8 cellular contexts compared by ENCODE assay signal in the genomic region with DNA sequence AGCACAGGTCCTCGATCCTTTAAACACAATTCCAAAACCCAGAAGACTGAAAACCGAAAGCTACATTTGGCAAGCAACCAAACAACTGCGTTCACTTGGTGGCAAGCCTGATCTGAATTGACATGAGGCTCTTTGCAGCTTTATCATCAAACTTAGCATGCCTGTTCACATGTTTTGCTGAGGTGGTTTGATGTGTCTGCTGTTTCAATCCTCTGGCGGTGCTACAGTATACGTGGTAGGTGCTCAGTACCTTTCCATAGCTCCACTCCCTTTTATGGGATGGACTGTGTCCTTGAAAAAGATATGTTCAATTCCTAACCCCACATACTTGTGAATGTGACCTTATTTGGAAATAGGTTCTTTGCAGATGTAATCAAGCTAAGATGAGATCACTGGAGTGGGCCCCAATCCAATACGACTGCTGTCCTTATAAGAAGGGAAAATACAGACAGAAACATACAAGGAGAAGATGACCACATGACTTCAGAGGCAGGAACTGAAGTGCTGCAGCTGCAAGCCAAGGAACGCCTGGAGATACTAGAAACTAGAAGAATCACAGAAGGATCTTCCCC. TPM values are rescaled to one million over a fixed set of nuclear protein-coding genes. Genes with fewer than 3 reads are reported as not detected.
DNase-seq lines count a peak whose midpoint lies in the region; ATAC-seq and TF ChIP-seq lines count a peak whose summit lies in the region.

No MANE protein-coding gene starts in this region.

- H3K4me3 ChIP-seq in brain microvascular endothelial cell (ENCODE audit: low read depth, low read length): no peak overlapping the region
- H3K4me3 ChIP-seq in left lung: no peak overlapping the region
- H3K4me3 ChIP-seq in aorta (ENCODE audit: low read length in 2 of 2): peak overlapping the region; percentile 36 to 94

- intact Hi-C loops in left lung (cut with DNase I) (no loop called here), aorta (cut with DNase I) (loop anchor here in 1 of 2 donors (2.0 kb wide), 1 partner anchor 34 kb away; a partner anchor contains a TSS)

- peaks cover 75% of the 10 kb centered on the region for H3K4me1 Mint-ChIP-seq in activated naive CD8-positive, alpha-beta T cell treated with anti-CD3 and anti-CD28 coated beads for 36 hours
- H3K4me1 Mint-ChIP-seq in activated naive CD8-positive, alpha-beta T cell treated with anti-CD3 and anti-CD28 coated beads, Interleukin-2, amount 50 U/mL, for 24 hours: peaks cover 85% of the 10 kb centered on the region

- H3K27me3 ChIP-seq in brain microvascular endothelial cell (replicated peaks) (no peaks in the 10 kb centered on the region), left lung (no peaks in the 10 kb centered on the region), aorta (ENCODE audit: control insufficient read depth in 1 of 2, insufficient read depth in 2 of 2, low read length in 1 of 2) (no peaks in the 10 kb centered on the region)

- H3K27ac Mint-ChIP-seq in activated naive CD8-positive, alpha-beta T cell treated with anti-CD3 and anti-CD28 coated beads for 36 hours: peak overlapping the region; percentile 48
- no peak overlapping the region for H3K27ac Mint-ChIP-seq in activated naive CD8-positive, alpha-beta T cell treated with anti-CD3 and anti-CD28 coated beads, Interleukin-2, amount 50 U/mL, for 24 hours

- H3K36me3 Mint-ChIP-seq in activated naive CD8-positive, alpha-beta T cell treated with anti-CD3 and anti-CD28 coated beads for 36 hours: peaks cover 26% of the 10 kb centered on the region
- H3K36me3 Mint-ChIP-seq in activated naive CD8-positive, alpha-beta T cell treated with anti-CD3 and anti-CD28 coated beads, Interleukin-2, amount 50 U/mL, for 24 hours (ENCODE audit: low read depth): peaks cover 16% of the 10 kb centered on the region

- H3K9me3 ChIP-seq in left lung (no peaks in the 10 kb centered on the region), aorta (ENCODE audit: control insufficient read depth, low read length) (no peaks in the 10 kb centered on the region)

- TF ChIP-seq CTCF in brain microvascular endothelial cell (IDR thresholded peaks at IDR 0.05; ENCODE audit: low read depth, low read length, missing control alignments) (no peak), left lung (IDR thresholded peaks at IDR 0.05) (no peak)

- no peak for DNase-seq in activated naive CD8-positive, alpha-beta T cell treated with anti-CD3 and anti-CD28 coated beads for 36 hours
- DNase-seq in activated naive CD8-positive, alpha-beta T cell treated with anti-CD3 and anti-CD28 coated beads, Interleukin-2, amount 50 U/mL, for 24 hours: no peak
- DNase-seq in brain microvascular endothelial cell (peak; percentile 92), left lung (peak in 1 of 2 donors; percentile 55), aorta (peak in 1 of 2 donors; percentile 81), activated gamma-delta T cell treated with Interleukin-2 at 50 U/mL for 16 hours (no peak), CD1c-positive myeloid dendritic cell (ENCODE audit: extremely low spot score) (no peak)

- in situ Hi-C loops in brain microvascular endothelial cell (cut with HindIII; ENCODE audit: low pct_ligation_motif_present, low sequenced_read_pairs): no loop called here

- peaks cover 2% of the 10 kb centered on the region for H3K9me3 Mint-ChIP-seq in activated naive CD8-positive, alpha-beta T cell treated with anti-CD3 and anti-CD28 coated beads for 36 hours
- H3K9me3 Mint-ChIP-seq in activated naive CD8-positive, alpha-beta T cell treated with anti-CD3 and anti-CD28 coated beads, Interleukin-2, amount 50 U/mL, for 24 hours: no peaks in the 10 kb centered on the region

- peak overlapping the region; percentile 13 for H3K4me3 Mint-ChIP-seq in activated naive CD8-positive, alpha-beta T cell treated with anti-CD3 and anti-CD28 coated beads for 36 hours
- no peak overlapping the region for H3K4me3 Mint-ChIP-seq in activated naive CD8-positive, alpha-beta T cell treated with anti-CD3 and anti-CD28 coated beads, Interleukin-2, amount 50 U/mL, for 24 hours

- WGBS in aorta, 2 donors: 3 to 4% methylated on average over 7 of the region's 7 CpGs

- no peaks in the 10 kb centered on the region for H3K36me3 ChIP-seq in brain microvascular endothelial cell (replicated peaks)
- H3K36me3 ChIP-seq in left lung: no peaks in the 10 kb centered on the region
- H3K36me3 ChIP-seq in aorta (ENCODE audit: control insufficient read depth in 1 of 2, insufficient read depth in 2 of 2, low read length in 1 of 2): no peaks in the 10 kb centered on the region

- peak overlapping the region; percentile 43 for H3K27ac ChIP-seq in brain microvascular endothelial cell
- H3K27ac ChIP-seq in left lung: peak overlapping the region; percentile 21 to 45
- peak overlapping the region; percentile 98 to 100 for H3K27ac ChIP-seq in aorta (ENCODE audit: low read depth in 1 of 2, low read length in 2 of 2)

- H3K27me3 Mint-ChIP-seq in activated naive CD8-positive, alpha-beta T cell treated with anti-CD3 and anti-CD28 coated beads for 36 hours: no peaks in the 10 kb centered on the region
- no peaks in the 10 kb centered on the region for H3K27me3 Mint-ChIP-seq in activated naive CD8-positive, alpha-beta T cell treated with anti-CD3 and anti-CD28 coated beads, Interleukin-2, amount 50 U/mL, for 24 hours

- ATAC-seq in activated naive CD8-positive, alpha-beta T cell treated with anti-CD3 and anti-CD28 coated beads, Interleukin-2, amount 50 U/mL, for 24 hours: no peak
- ATAC-seq in left lung (peak; percentile 62), aorta (ENCODE audit: low FRiP score) (peak; percentile 80), GM18867 (IDR thresholded peaks at IDR 0.05; ENCODE audit: unreplicated experiment) (no peak)

- H3K4me1 ChIP-seq in left lung (peaks cover 8 to 18% of the 10 kb centered on the region in 2 donors), aorta (ENCODE audit: control insufficient read depth in 1 of 2, insufficient read depth in 2 of 2, low read length in 2 of 2) (peaks cover 2 to 19% of the 10 kb centered on the region in 2 donors)

RNA-seq across cellular contexts. Expression of a gene that starts 33.4 kb away (rescaled TPM):
- total RNA-seq in activated naive CD8-positive, alpha-beta T cell treated with anti-CD3 and anti-CD28 coated beads for 36 hours: 10 to 100 TPM; 45.5 to 47.5 TPM
- 10 to 100 TPM; 55.9 to 76.6 TPM for total RNA-seq in left lung
- 10 to 100 TPM; 78.0 to 90.0 TPM for total RNA-seq in aorta
- 10 to 100 TPM; 21.8 to 25.3 TPM for polyA plus RNA-seq in aorta

Comparison
In these comparisons a context has a peak if more than half of its experiments do, and no peak if none do; other contexts are left out.
1. ATAC-seq: peak in left lung (single experiment) and aorta (single experiment); none in activated naive CD8-positive, alpha-beta T cell treated with anti-CD3 and anti-CD28 coated beads, Interleukin-2, amount 50 U/mL, for 24 hours (single experiment) and GM18867 (single experiment).
2. H3K27ac ChIP-seq: peak in every context shown above with its lines; median percentile 99 in aorta; 43 in brain microvascular endothelial cell; 33 in left lung.
3. H3K4me3 ChIP-seq: peak in aorta (2 of 2); none in brain microvascular endothelial cell (single experiment) and left lung (0 of 2).